ENCODE assay signal across 1 cellular context in genomic region chr14:55582741-55583140, GRCh38.
TF ChIP-seq lines count a peak whose summit lies in the region.

No MANE protein-coding gene starts in this region.

TF ChIP-seq in IMR-90, 13 proteins besides CTCF, POLR2A, EP300 and RAD21 (continued from another document):
- TF ChIP-seq BHLHE40 (IDR thresholded peaks at IDR 0.05; ENCODE audit: low read depth, low read length), result no peak
